ENCODE assay signal across 7 cellular contexts in the genomic region with DNA sequence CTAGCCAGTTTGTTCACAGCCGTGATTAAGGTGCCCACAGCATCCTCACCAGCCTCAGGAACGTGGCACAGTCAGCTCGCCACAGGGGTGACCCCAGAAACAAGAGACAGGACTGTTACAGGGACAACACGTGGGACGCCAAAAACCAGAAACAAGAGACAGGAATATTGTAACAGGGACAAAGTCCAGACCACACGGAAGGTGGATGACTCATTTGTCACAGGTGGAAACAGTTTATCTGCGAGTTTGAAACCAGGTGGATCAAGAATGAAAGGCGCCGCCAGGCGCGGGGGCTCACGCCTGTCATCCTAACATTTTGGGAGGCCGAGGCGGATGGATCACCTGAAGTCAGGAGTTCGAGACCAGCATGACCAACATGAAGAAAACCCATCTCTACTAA. TPM values are rescaled to one million over a fixed set of nuclear protein-coding genes. Genes with fewer than 3 reads are reported as not detected.
DNase-seq lines count a peak whose midpoint lies in the region; ATAC-seq and TF ChIP-seq lines count a peak whose summit lies in the region.
"Not testable (repeated sequence)": the region's sequence is repeated elsewhere in the genome, so short reads cannot be mapped to it uniquely, and the experiment has no call there.

No MANE protein-coding gene starts in this region.

- not testable (repeated sequence) for ATAC-seq in HCT116
- peak; percentile 85 for ATAC-seq in left lobe of liver

- H3K27me3 ChIP-seq in HCT116 (ENCODE audit: insufficient read depth, low read length); sigmoid colon: not testable (repeated sequence)

- peak overlapping the region; percentile 44 for H3K9ac ChIP-seq in HCT116 (ENCODE audit: low read length)

- peaks cover 18 to 75% of the 10 kb centered on the region in 2 experiments; a peak in 3 of 4 replicates for H3K4me1 ChIP-seq in HCT116 (ENCODE audit: control insufficient read depth in 1 of 2, insufficient read depth in 2 of 2, low read length in 2 of 2)
- not testable (repeated sequence) for H3K4me1 ChIP-seq in sigmoid colon

- not testable (repeated sequence) for TF ChIP-seq EP300 in sigmoid colon (IDR thresholded peaks at IDR 0.05)

- not testable (repeated sequence) for TF ChIP-seq CTCF in HCT116 (IDR thresholded peaks at IDR 0.05 in 2 of 3, conservative IDR thresholded peaks at IDR 0.05 in 1 of 3; ENCODE audit: borderline replicate concordance in 1 of 3, insufficient read depth in 1 of 3, low read depth in 2 of 3, low read length in 2 of 3); sigmoid colon (IDR thresholded peaks at IDR 0.05); type B pancreatic cell (conservative IDR thresholded peaks at IDR 0.05)

- H4K20me1 ChIP-seq in HCT116 (ENCODE audit: insufficient read depth): not testable (repeated sequence)

- CTCF ChIA-PET in HCT116 (lab: Charles Lee): not testable (repeated sequence)

- 26 to 69% methylated on average over 15 of the region's 15 CpGs for WGBS in sigmoid colon, 2 donors

- not testable (repeated sequence) for H3K4me3 Mint-ChIP-seq in type B pancreatic cell

- not testable (repeated sequence) for H3K9me2 ChIP-seq in HCT116 (ENCODE audit: insufficient read depth)

- H3K27ac Mint-ChIP-seq in type B pancreatic cell: peak overlapping the region; percentile 74

- POLR2A ChIA-PET in HCT116 (lab: Charles Lee): not testable (repeated sequence)

- not testable (repeated sequence) for H3K9me3 ChIP-seq in HCT116 (ENCODE audit: control insufficient read depth in 1 of 2, insufficient read depth in 1 of 2, low read depth in 1 of 2, low read length in 2 of 2); sigmoid colon

- H2AFZ ChIP-seq in HCT116 (ENCODE audit: low read depth, low read length, poor library complexity, severe bottlenecking): not testable (repeated sequence)

- H3K36me3 Mint-ChIP-seq in type B pancreatic cell: not testable (repeated sequence)

- H3K27me3 Mint-ChIP-seq in type B pancreatic cell: not testable (repeated sequence)

- H3K27ac ChIP-seq in HCT116 (ENCODE audit: low read depth, low read length): peak overlapping the region; percentile 77
- not testable (repeated sequence) for H3K27ac ChIP-seq in sigmoid colon

- peak overlapping the region; percentile 9 to 43; a peak in 3 of 4 replicates for H3K4me3 ChIP-seq in HCT116 (replicated peaks in 1 of 2; ENCODE audit: low read depth in 1 of 2, low read length in 2 of 2)
- not testable (repeated sequence) for H3K4me3 ChIP-seq in sigmoid colon

- H3K4me1 Mint-ChIP-seq in type B pancreatic cell (ENCODE audit: unreplicated experiment): not testable (repeated sequence)

- BruUV-seq in HCT116 (replicated peaks; lab: Mats Ljungman, UMichigan): not testable (repeated sequence)

- H3K9me3 Mint-ChIP-seq in type B pancreatic cell: not testable (repeated sequence)

- peak overlapping the region; percentile 71 for H3K4me2 ChIP-seq in HCT116 (ENCODE audit: low read length)

- DNase-seq in HCT116 (ENCODE audit: low read depth, low spot score); type B pancreatic cell (ENCODE audit: extremely low spot score, unreplicated experiment): not testable (repeated sequence)
- DNase-seq in activated effector memory CD4-positive, alpha-beta T cell treated with anti-CD3 and anti-CD28 coated beads, Interleukin-2, amount 50 U/mL, for 16 hours: peak; percentile 1
- DNase-seq in ecto neural progenitor cell (ENCODE audit: low spot score) (peak; percentile 16), left lobe of liver (ENCODE audit: low spot score) (peak; percentile 68), mucosa of gallbladder (ENCODE audit: low spot score) (peak; percentile 78), sigmoid colon (peak; percentile 9)

- RAD21 ChIA-PET in HCT116 (lab: Charles Lee; ENCODE audit: low non-redundant PET in 1 of 2, low total read pairs in 2 of 2, uncharacterized antibody in 2 of 2, unreplicated experiment in 2 of 2): not testable (repeated sequence)

- H3K36me3 ChIP-seq in HCT116 (ENCODE audit: control insufficient read depth in 1 of 2, insufficient read depth in 2 of 2, low read length in 2 of 2); sigmoid colon: not testable (repeated sequence)

- intact Hi-C loops in HCT116 (cut with micrococcal nuclease): loop anchor here (5.0 kb wide), 1 partner anchor 1021 kb away; the partner anchor contains the start of gene ASMTL
- intact Hi-C loops in sigmoid colon (cut with DNase I): not testable (repeated sequence)

- TF ChIP-seq POLR2A in HCT116 (IDR thresholded peaks at IDR 0.05; ENCODE audit: borderline replicate concordance, extremely low read depth, insufficient read depth, insufficient read length); sigmoid colon (IDR thresholded peaks at IDR 0.05): not testable (repeated sequence)

- H3K79me2 ChIP-seq in HCT116 (ENCODE audit: insufficient read depth, low read length): peaks cover 35% of the 10 kb centered on the region

- not testable (repeated sequence) for TF ChIP-seq RAD21 in HCT116 (IDR thresholded peaks at IDR 0.05; ENCODE audit: low read depth)

TF ChIP-seq in HCT116, 20 proteins besides CTCF, POLR2A, EP300 and RAD21:
- peak; percentile 70 for TF ChIP-seq TCF7L2 (IDR thresholded peaks at IDR 0.05; ENCODE audit: borderline replicate concordance, extremely low read depth, insufficient read depth, insufficient read length)
TF ChIP-seq in HCT116: peak in this region for 1; not testable (repeated sequence) for 19.

RNA-seq across cellular contexts. Expression of gene DHRSX, which starts 27.7 kb away (rescaled TPM):
- 11.9 TPM for total RNA-seq in HCT116 (2021; ENCODE audit: unreplicated experiment)
- 14.0 and 15.9 TPM in 2 replicates for polyA plus RNA-seq in HCT116 (2012)
- 23.0 TPM for total RNA-seq in left lobe of liver
- 61.4 TPM for total RNA-seq in mucosa of gallbladder
- total RNA-seq in sigmoid colon: 10 to 100 TPM; 12.5 to 25.2 (median 15.1) TPM
- 10 to 100 TPM; 12.5 to 16.8 (median 16.2) TPM for polyA plus RNA-seq in sigmoid colon
- total RNA-seq in type B pancreatic cell (ENCODE audit: low replicate concordance): 21.0 and 34.2 TPM in 2 replicates

RNA-seq across cellular contexts. Expression of gene ZBED1, which starts 27.7 kb away (rescaled TPM):
- total RNA-seq in HCT116 (2021; ENCODE audit: unreplicated experiment) (21.0 TPM), left lobe of liver (49.4 TPM), mucosa of gallbladder (80.2 TPM), sigmoid colon (10 to 100 TPM; 25.8 to 35.6 (median 27.6) TPM), type B pancreatic cell (ENCODE audit: low replicate concordance) (29.3 and 42.0 TPM in 2 replicates)
- polyA plus RNA-seq in HCT116 (2012): 10.7 and 11.8 TPM in 2 replicates
- polyA plus RNA-seq in sigmoid colon: 10 to 100 TPM; 24.6 to 30.6 (median 29.4) TPM
